Comparison of ENCODE assay signal across 12 cellular contexts in genomic region chr2:158006961-158007664, GRCh38.
A peak's percentile ranks its signal among the peaks of the same experiment; 100 is the strongest.
DNase-seq lines count a peak whose midpoint lies in the region; ATAC-seq, FAIRE-seq and TF ChIP-seq lines count a peak whose summit lies in the region.
"Had no signal": no experiment of that assay in that cellular context is flagged by ENCODE, and none has a peak within 500 bp of the region (broad histone marks: within the 10 kb centered on the region; RNA-seq: fewer than 3 reads in every experiment).

No MANE protein-coding gene starts in this region.

- peak; percentile 61 for ATAC-seq in left ventricle myocardium superior
- ATAC-seq in upper lobe of right lung, result peak; percentile 91
- ATAC-seq in GM21528 (IDR thresholded peaks at IDR 0.05; ENCODE audit: low FRiP score, unreplicated experiment), result no peak
- ATAC-seq in esophagus mucosa, result no peak

- peaks cover 0 to 4% of the 10 kb centered on the region in 2 donors for H3K4me1 ChIP-seq in right atrium auricular region
- peaks cover 7% of the 10 kb centered on the region for H3K4me1 ChIP-seq in upper lobe of right lung

- TF ChIP-seq CTCF in right atrium auricular region (IDR thresholded peaks at IDR 0.05), result no peak
- peak; percentile 19 for TF ChIP-seq CTCF in bronchial epithelial cell (IDR thresholded peaks at IDR 0.05; ENCODE audit: insufficient read depth, low read length, severe bottlenecking)
- TF ChIP-seq CTCF in upper lobe of right lung (IDR thresholded peaks at IDR 0.05), result peak; percentile 25

- H3K36me3 ChIP-seq in right atrium auricular region, result no peaks in the 10 kb centered on the region
- H3K36me3 ChIP-seq in bronchial epithelial cell (ENCODE audit: control insufficient read depth, insufficient read depth, low read length), result no peaks in the 10 kb centered on the region
- no peaks in the 10 kb centered on the region for H3K36me3 ChIP-seq in upper lobe of right lung

- H3K4me3 ChIP-seq in right atrium auricular region, result no peak overlapping the region
- H3K4me3 ChIP-seq in bronchial epithelial cell (ENCODE audit: low read depth, low read length), result no peak overlapping the region
- no peak overlapping the region for H3K4me3 ChIP-seq in upper lobe of right lung

- intact Hi-C loops in left ventricle myocardium superior (cut with micrococcal nuclease) (loop anchor here (5.0 kb wide), 1 partner anchor 505 kb away; no protein-coding TSS in a partner anchor), upper lobe of right lung (cut with DNase I) (loop anchor here (5.0 to 10.0 kb wide), 2 partner anchors 225 to 512 kb away; no protein-coding TSS in a partner anchor)

- H3K27me3 ChIP-seq in right atrium auricular region, result no peaks in the 10 kb centered on the region
- no peaks in the 10 kb centered on the region for H3K27me3 ChIP-seq in bronchial epithelial cell (ENCODE audit: control insufficient read depth, insufficient read depth, low read length)
- H3K27me3 ChIP-seq in upper lobe of right lung, result no peaks in the 10 kb centered on the region

- H3K27ac ChIP-seq in right atrium auricular region (no peak overlapping the region), upper lobe of right lung (no peak overlapping the region)

- DNase-seq in left ventricle myocardium superior (no peak), right atrium auricular region (ENCODE audit: low spot score) (no peak), NCI-H2196 (lab: John Stamatoyannopoulos, UW; ENCODE audit: unreplicated experiment) (peak; percentile 49), bronchial epithelial cell (ENCODE audit: low read depth) (no peak), upper lobe of right lung (peak; percentile 73), NCI-H774 (lab: John Stamatoyannopoulos, UW) (no peak)
- DNase-seq: amniotic stem cell; CD4-positive, alpha-beta T cell; NCI-H1105 treated with DMSO at 0.1 percent for 48 hours had no signal

- FAIRE-seq in bronchial epithelial cell (lab: Jason Lieb, UNC), result no peak
- FAIRE-seq: TTC549 had no signal

- H3K9me3 ChIP-seq in right atrium auricular region, result no peaks in the 10 kb centered on the region
- H3K9me3 ChIP-seq in upper lobe of right lung, result no peaks in the 10 kb centered on the region

Comparison
In these comparisons a context has a peak if more than half of its experiments do, and no peak if none do; other contexts are left out.
1. ATAC-seq: peak in left ventricle myocardium superior (single experiment) and upper lobe of right lung (single experiment); none in GM21528 (single experiment) and esophagus mucosa (single experiment).
2. DNase-seq: peak in NCI-H2196 (single experiment) and upper lobe of right lung (single experiment); none in left ventricle myocardium superior (single experiment), right atrium auricular region (single experiment), bronchial epithelial cell (single experiment) and NCI-H774 (single experiment).
3. CTCF ChIP-seq: peak in bronchial epithelial cell (single experiment) and upper lobe of right lung (single experiment); none in right atrium auricular region (0 of 2).